In the genomic region with DNA sequence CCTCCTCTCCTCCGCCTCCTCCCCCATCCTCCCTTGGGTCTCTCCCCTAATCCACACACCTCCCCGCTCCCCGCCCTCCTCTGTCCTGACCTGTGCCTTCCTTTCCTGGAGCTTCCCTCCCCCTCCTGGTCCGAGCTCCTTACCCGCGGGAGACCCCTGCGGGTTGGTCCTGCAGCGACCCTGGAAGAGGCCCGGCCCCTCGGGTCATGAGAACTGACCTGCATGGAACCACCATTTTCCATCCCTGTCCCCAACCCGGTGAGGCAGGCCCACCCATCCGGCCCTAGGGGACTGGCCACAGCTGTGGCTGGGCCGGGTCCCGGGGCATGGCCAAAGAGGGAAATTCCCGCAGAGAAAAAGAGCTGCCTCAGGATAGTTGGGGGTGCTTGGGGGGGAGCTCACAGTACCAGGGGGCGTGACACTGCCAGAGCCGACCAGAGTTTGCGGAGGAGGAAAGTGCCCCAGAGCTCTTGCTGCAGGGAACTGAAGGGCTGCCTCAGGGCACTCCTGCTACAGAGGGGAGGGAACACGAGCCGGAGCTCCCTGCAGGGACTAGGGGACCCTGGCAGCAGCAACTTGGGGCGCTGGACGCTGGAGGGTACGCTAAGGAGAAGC, we compare ENCODE assay signal across 1 cellular context.
TF ChIP-seq lines count a peak whose summit lies in the region.

No MANE protein-coding gene starts in this region.

TF ChIP-seq in neural cell, 6 proteins besides CTCF, POLR2A, EP300 and RAD21 (continued from another document):
- TF ChIP-seq, protein P1, sequence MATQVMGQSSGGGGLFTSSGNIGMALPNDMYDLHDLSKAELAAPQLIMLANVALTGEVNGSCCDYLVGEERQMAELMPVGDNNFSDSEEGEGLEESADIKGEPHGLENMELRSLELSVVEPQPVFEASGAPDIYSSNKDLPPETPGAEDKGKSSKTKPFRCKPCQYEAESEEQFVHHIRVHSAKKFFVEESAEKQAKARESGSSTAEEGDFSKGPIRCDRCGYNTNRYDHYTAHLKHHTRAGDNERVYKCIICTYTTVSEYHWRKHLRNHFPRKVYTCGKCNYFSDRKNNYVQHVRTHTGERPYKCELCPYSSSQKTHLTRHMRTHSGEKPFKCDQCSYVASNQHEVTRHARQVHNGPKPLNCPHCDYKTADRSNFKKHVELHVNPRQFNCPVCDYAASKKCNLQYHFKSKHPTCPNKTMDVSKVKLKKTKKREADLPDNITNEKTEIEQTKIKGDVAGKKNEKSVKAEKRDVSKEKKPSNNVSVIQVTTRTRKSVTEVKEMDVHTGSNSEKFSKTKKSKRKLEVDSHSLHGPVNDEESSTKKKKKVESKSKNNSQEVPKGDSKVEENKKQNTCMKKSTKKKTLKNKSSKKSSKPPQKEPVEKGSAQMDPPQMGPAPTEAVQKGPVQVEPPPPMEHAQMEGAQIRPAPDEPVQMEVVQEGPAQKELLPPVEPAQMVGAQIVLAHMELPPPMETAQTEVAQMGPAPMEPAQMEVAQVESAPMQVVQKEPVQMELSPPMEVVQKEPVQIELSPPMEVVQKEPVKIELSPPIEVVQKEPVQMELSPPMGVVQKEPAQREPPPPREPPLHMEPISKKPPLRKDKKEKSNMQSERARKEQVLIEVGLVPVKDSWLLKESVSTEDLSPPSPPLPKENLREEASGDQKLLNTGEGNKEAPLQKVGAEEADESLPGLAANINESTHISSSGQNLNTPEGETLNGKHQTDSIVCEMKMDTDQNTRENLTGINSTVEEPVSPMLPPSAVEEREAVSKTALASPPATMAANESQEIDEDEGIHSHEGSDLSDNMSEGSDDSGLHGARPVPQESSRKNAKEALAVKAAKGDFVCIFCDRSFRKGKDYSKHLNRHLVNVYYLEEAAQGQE (IDR thresholded peaks at IDR 0.05; ENCODE audit: borderline replicate concordance): peak; percentile 68
